1 cellular context compared by ENCODE assay signal in genomic region chr11:61774441-61774840, GRCh38.
TF ChIP-seq lines count a peak whose summit lies in the region.

No MANE protein-coding gene starts in this region.

TF ChIP-seq in H1, 55 proteins besides CTCF, POLR2A, EP300 and RAD21:
- TF ChIP-seq GTF2F1 (IDR thresholded peaks at IDR 0.05; ENCODE audit: borderline replicate concordance, low read depth, low read length): no peak
